1 cellular context compared by ENCODE assay signal in the genomic region with DNA sequence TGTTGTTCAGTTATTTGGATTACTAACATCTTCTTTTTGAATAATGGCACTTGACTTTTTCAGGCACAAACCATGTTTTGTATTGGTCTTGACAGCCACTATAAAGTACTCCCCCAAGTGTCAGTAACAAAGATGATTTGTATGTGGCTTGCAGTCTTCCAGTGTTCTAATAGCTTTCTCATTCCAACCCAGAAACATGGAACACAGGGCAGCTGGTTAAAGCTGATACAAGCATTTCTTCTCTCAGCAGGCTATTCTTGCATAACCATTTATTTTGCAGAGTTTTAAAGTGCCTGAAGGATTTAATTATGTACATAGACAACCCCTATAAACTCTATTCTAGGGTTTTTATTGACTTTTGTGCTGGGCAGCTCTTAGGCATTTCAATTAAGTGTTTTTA.
A peak's percentile ranks its signal among the peaks of the same experiment; 100 is the strongest.
TF ChIP-seq lines count a peak whose summit lies in the region.

No MANE protein-coding gene starts in this region.

TF ChIP-seq in HEK293, 187 proteins besides CTCF, POLR2A, EP300 and RAD21 (continued from another document):
- TF ChIP-seq SP7 (tag by site-specific recombination; IDR thresholded peaks at IDR 0.05) (peak; percentile 76), ZNF555 (tag by site-specific recombination; conservative IDR thresholded peaks at IDR 0.05) (no peak), ZNF513 (tag by site-specific recombination; IDR thresholded peaks at IDR 0.05) (no peak), ZNF660 (tag by site-specific recombination; IDR thresholded peaks at IDR 0.05) (peak; percentile 70), ZFHX2 (tag by site-specific recombination; conservative IDR thresholded peaks at IDR 0.05) (no peak), ZBTB44 (tag by site-specific recombination; IDR thresholded peaks at IDR 0.05) (peak; percentile 75), HOXD13 (CRISPR knock-in tag; IDR thresholded peaks at IDR 0.05; ENCODE audit: borderline replicate concordance) (no peak), ZNF843 (tag by site-specific recombination; IDR thresholded peaks at IDR 0.05) (peak; percentile 37; the same call in 1 of the 2 replicates), ZBTB1 (tag by site-specific recombination; IDR thresholded peaks at IDR 0.05) (no peak), MZF1 (tag by site-specific recombination; IDR thresholded peaks at IDR 0.05; ENCODE audit: borderline replicate concordance) (no peak), ZNF223 (tag by site-specific recombination; IDR thresholded peaks at IDR 0.05) (no peak), ZNF140 (tag by site-specific recombination; IDR thresholded peaks at IDR 0.05) (no peak), ZBTB8A (tag by site-specific recombination; IDR thresholded peaks at IDR 0.05) (peak; percentile 48; the same call in 1 of the 2 replicates), ZXDB (tag by site-specific recombination; IDR thresholded peaks at IDR 0.05) (no peak), YY1 (tag by site-specific recombination; IDR thresholded peaks at IDR 0.05) (0 out of 2 replicates have a peak, but pooled peaks have one; percentile 15), OSR2 (tag by site-specific recombination; IDR thresholded peaks at IDR 0.05) (0 out of 2 replicates have a peak, but pooled peaks have one; percentile 21), ZNF202 (tag by site-specific recombination; IDR thresholded peaks at IDR 0.05; ENCODE audit: borderline replicate concordance) (no peak), ZNF175 (tag by site-specific recombination; IDR thresholded peaks at IDR 0.05) (no peak), ZFP41 (tag by site-specific recombination; IDR thresholded peaks at IDR 0.05; ENCODE audit: borderline replicate concordance) (no peak), ZBTB49 (tag by site-specific recombination; IDR thresholded peaks at IDR 0.05; ENCODE audit: low read depth) (no peak), PRDM2 (tag by site-specific recombination; IDR thresholded peaks at IDR 0.05; ENCODE audit: borderline replicate concordance) (no peak), ZNF792 (tag by site-specific recombination; IDR thresholded peaks at IDR 0.05) (no peak), ZNF785 (tag by site-specific recombination; IDR thresholded peaks at IDR 0.05) (no peak), ZEB2 (tag by site-specific recombination; IDR thresholded peaks at IDR 0.05) (peak; percentile 55), ZBTB48 (tag by site-specific recombination; IDR thresholded peaks at IDR 0.05) (no peak), ZBTB26 (tag by site-specific recombination; optimal IDR thresholded peaks at IDR 0.05) (no peak), ZFP37 (tag by site-specific recombination; IDR thresholded peaks at IDR 0.05) (no peak), GLI2 (tag by site-specific recombination; IDR thresholded peaks at IDR 0.05; ENCODE audit: borderline replicate concordance, low read depth) (no peak), BCL11A (tag by site-specific recombination; IDR thresholded peaks at IDR 0.05; ENCODE audit: low read depth) (no peak), ZNF335 (tag by site-specific recombination; conservative IDR thresholded peaks at IDR 0.05) (peak; percentile 5; the same call in 1 of the 2 replicates), ZNF776 (tag by site-specific recombination; IDR thresholded peaks at IDR 0.05; ENCODE audit: borderline replicate concordance) (no peak), REPIN1 (tag by site-specific recombination; IDR thresholded peaks at IDR 0.05; ENCODE audit: low read depth) (no peak), ZNF623 (tag by site-specific recombination; IDR thresholded peaks at IDR 0.05) (no peak)
